9 cellular contexts compared by ENCODE assay signal in the genomic region with DNA sequence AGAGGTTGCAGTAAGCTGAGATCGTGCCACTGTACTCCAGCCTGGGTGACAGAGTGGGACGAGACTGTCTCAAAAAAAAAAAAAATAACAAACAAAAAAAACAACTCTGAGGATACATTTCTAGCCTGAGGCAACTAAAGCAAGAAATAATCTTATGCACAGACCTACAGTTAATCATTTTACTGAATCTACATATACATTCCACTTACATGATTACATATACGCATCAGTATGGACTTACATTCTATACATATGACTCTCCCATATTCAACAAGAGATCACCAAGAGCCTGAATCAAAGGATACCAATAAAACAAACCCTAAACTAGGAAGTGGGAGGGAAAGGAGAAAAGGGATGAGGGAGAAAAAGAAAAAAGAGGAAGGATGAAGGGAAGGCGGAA. TPM values are rescaled to one million over a fixed set of nuclear protein-coding genes. Genes with fewer than 3 reads are reported as not detected.
DNase-seq lines count a peak whose midpoint lies in the region; ATAC-seq, FAIRE-seq and TF ChIP-seq lines count a peak whose summit lies in the region.
"Had no signal": no experiment of that assay in that cellular context is flagged by ENCODE, and none has a peak within 500 bp of the region (broad histone marks: within the 10 kb centered on the region; RNA-seq: fewer than 3 reads in every experiment).

No MANE protein-coding gene starts in this region.

- 89% methylated on average over 4 of the region's 4 CpGs for WGBS in HepG2 (ENCODE audit: low lambda C conversion rate)
- 91% methylated on average over 2 of the region's 4 CpGs for WGBS in right lobe of liver (ENCODE audit: insufficient coverage, low coverage, low lambda C conversion rate, missing lambda C conversion rate)

- no peaks in the 10 kb centered on the region for H3K9me3 Mint-ChIP-seq in activated T-helper 1 cell treated with anti-CD3 and anti-CD28 coated beads, Interleukin-12 subunit alpha, Interleukin-12 subunit beta, Interleukin-2, Interleukin-4 antibody, amounts not matched to agents 30 ng/mL and 10 ng/mL and 1 ng/mL, durations not matched to agents 14 hours and 24 hours and 36 hours

- intact Hi-C loops in HepG2 (cut with micrococcal nuclease; ENCODE audit: unreplicated experiment) (loop anchor here (2.0 kb wide), 1 partner anchor 59 kb away; a partner anchor contains a TSS), right lobe of liver (cut with DNase I) (no loop called here)
- intact Hi-C loops in activated T-helper 1 cell treated with anti-CD3 and anti-CD28 coated beads, Interleukin-12 subunit alpha, Interleukin-12 subunit beta, Interleukin-2, Interleukin-4 antibody, amounts not matched to agents 30 ng/mL and 10 ng/mL and 1 ng/mL, durations not matched to agents 14 hours and 24 hours and 36 hours (cut with micrococcal nuclease) = loop anchor here (2.0 to 5.0 kb wide), 6 partner anchors 89 to 501 kb away; a partner anchor contains a TSS

- BruUV-seq in HepG2 (replicated peaks; lab: Mats Ljungman, UMichigan) = no TSS peak

- H3K4me3 Mint-ChIP-seq in activated T-helper 1 cell treated with anti-CD3 and anti-CD28 coated beads, Interleukin-12 subunit alpha, Interleukin-12 subunit beta, Interleukin-2, Interleukin-4 antibody, amounts not matched to agents 30 ng/mL and 10 ng/mL and 1 ng/mL, durations not matched to agents 14 hours and 24 hours and 36 hours = peak overlapping the region; percentile 95

- H4K20me1 ChIP-seq in HepG2 (ENCODE audit: insufficient read depth, low read length) = no peaks in the 10 kb centered on the region

- CTCF ChIA-PET in HepG2 (lab: Yijun Ruan, JAX; ENCODE audit: low intra/inter-chr PET ratio, low total read pairs) = no interaction called here

- H3K36me3 Mint-ChIP-seq in activated T-helper 1 cell treated with anti-CD3 and anti-CD28 coated beads, Interleukin-12 subunit alpha, Interleukin-12 subunit beta, Interleukin-2, Interleukin-4 antibody, amounts not matched to agents 30 ng/mL and 10 ng/mL and 1 ng/mL, durations not matched to agents 14 hours and 24 hours and 36 hours (ENCODE audit: low read depth) = peaks cover 30% of the 10 kb centered on the region

- H3K27ac ChIP-seq in HepG2 (ENCODE audit: extremely low read length, insufficient read depth, low read length) (peak overlapping the region; percentile 81), right lobe of liver (no peak overlapping the region), iPS-18a (ENCODE audit: low read length) (no peak overlapping the region), WERI-Rb-1 (no peak overlapping the region)

- no peaks in the 10 kb centered on the region for H3K27me3 Mint-ChIP-seq in activated T-helper 1 cell treated with anti-CD3 and anti-CD28 coated beads, Interleukin-12 subunit alpha, Interleukin-12 subunit beta, Interleukin-2, Interleukin-4 antibody, amounts not matched to agents 30 ng/mL and 10 ng/mL and 1 ng/mL, durations not matched to agents 14 hours and 24 hours and 36 hours (ENCODE audit: insufficient read depth)

- H3K4me3 ChIP-seq in HepG2 (replicated peaks in 1 of 3; ENCODE audit: insufficient read depth in 1 of 3, low read depth in 2 of 3, low read length in 3 of 3) (peak overlapping the region; percentile 72 to 84 (median 75); a peak in 4 of 6 replicates), right lobe of liver (peak overlapping the region in 1 of 3 donors; percentile 92), iPS-18a (ENCODE audit: low read length) (peak overlapping the region; percentile 94), WERI-Rb-1 (ENCODE audit: low read depth, low read length) (no peak overlapping the region)

- DNase-seq in HepG2 (ENCODE audit: low spot score) (no peak), right lobe of liver (no peak), WERI-Rb-1 (no peak), NCI-H187 treated with DMSO at 0.1 percent for 48 hours (lab: John Stamatoyannopoulos, UW) (no peak), NCI-H1048 (lab: John Stamatoyannopoulos, UW) (no peak)
- no peak for DNase-seq in activated T-helper 1 cell treated with anti-CD3 and anti-CD28 coated beads, Interleukin-12 subunit alpha, Interleukin-12 subunit beta, Interleukin-2, Interleukin-4 antibody, amounts not matched to agents 30 ng/mL and 10 ng/mL and 1 ng/mL, durations not matched to agents 14 hours and 24 hours and 36 hours (ENCODE audit: low spot score)
- DNase-seq: amniotic stem cell had no signal

- H3K9ac ChIP-seq in HepG2 (ENCODE audit: insufficient read depth, low read depth, low read length) = peak overlapping the region; percentile 92
- no peak overlapping the region for H3K9ac ChIP-seq in iPS-18a (ENCODE audit: low read length)

- H2AFZ ChIP-seq in HepG2 (ENCODE audit: low read length) = no peak overlapping the region

- no peak for TF ChIP-seq EP300 in HepG2 (IDR thresholded peaks at IDR 0.05; ENCODE audit: low read depth in 2 of 2, low read length in 2 of 2)
- TF ChIP-seq EP300 in HepG2 (CRISPR knock-in tag; IDR thresholded peaks at IDR 0.05; ENCODE audit: borderline replicate concordance) = no peak

- H3K27ac Mint-ChIP-seq in activated T-helper 1 cell treated with anti-CD3 and anti-CD28 coated beads, Interleukin-12 subunit alpha, Interleukin-12 subunit beta, Interleukin-2, Interleukin-4 antibody, amounts not matched to agents 30 ng/mL and 10 ng/mL and 1 ng/mL, durations not matched to agents 14 hours and 24 hours and 36 hours = peak overlapping the region; percentile 62

- POLR2A ChIA-PET in HepG2 (lab: Yijun Ruan, JAX) = interaction anchor here (1.5 to 4.6 kb wide), 8 partner anchors 9 to 61 kb away, joined by 6 to 37 read pairs (median 14); a partner anchor contains a TSS

- in situ Hi-C loops in HepG2 (cut with HindIII; ENCODE audit: extremely low pct_ligation_motif_present, low pct_unique_long_range_greater_than_20kb) = no loop called here

- peaks cover 41% of the 10 kb centered on the region for H3K4me1 Mint-ChIP-seq in activated T-helper 1 cell treated with anti-CD3 and anti-CD28 coated beads, Interleukin-12 subunit alpha, Interleukin-12 subunit beta, Interleukin-2, Interleukin-4 antibody, amounts not matched to agents 30 ng/mL and 10 ng/mL and 1 ng/mL, durations not matched to agents 14 hours and 24 hours and 36 hours (ENCODE audit: low read depth)

- ATAC-seq in HepG2 (no peak), right lobe of liver (no peak), HG03342 (IDR thresholded peaks at IDR 0.05; ENCODE audit: unreplicated experiment) (no peak)

- peak overlapping the region; percentile 99 for H3K4me2 ChIP-seq in HepG2 (ENCODE audit: low read depth, low read length)

- no peaks in the 10 kb centered on the region; a peak in 1 of 5 replicates for H3K27me3 ChIP-seq in HepG2 (ENCODE audit: control insufficient read depth in 1 of 2, insufficient read depth in 2 of 2, low read length in 2 of 2)
- H3K27me3 ChIP-seq in right lobe of liver = no peaks in the 10 kb centered on the region
- H3K27me3 ChIP-seq in iPS-18a (ENCODE audit: control insufficient read depth, insufficient read depth, low read length) = no peaks in the 10 kb centered on the region
- no peaks in the 10 kb centered on the region for H3K27me3 ChIP-seq in WERI-Rb-1 (ENCODE audit: insufficient read depth, low read depth, severe bottlenecking)

- no peak for FAIRE-seq in HepG2 (lab: Jason Lieb, UNC)

- H3K4me1 ChIP-seq in HepG2 (ENCODE audit: insufficient read depth, low read length) (peaks cover 50% of the 10 kb centered on the region), right lobe of liver (peaks cover 0 to 4% (median 2%) of the 10 kb centered on the region in 4 donors), iPS-18a (ENCODE audit: control insufficient read depth, low read depth, low read length) (peaks cover 3% of the 10 kb centered on the region)

- no peak for TF ChIP-seq RAD21 in HepG2 (CRISPR knock-in tag; IDR thresholded peaks at IDR 0.05)

- peaks cover 38% of the 10 kb centered on the region for H3K79me2 ChIP-seq in HepG2 (ENCODE audit: insufficient read depth, low read length)

- TF ChIP-seq POLR2A in HepG2 (IDR thresholded peaks at IDR 0.05; ENCODE audit: insufficient read depth in 1 of 2, low read depth in 2 of 2, low read length in 2 of 2) = no peak
- TF ChIP-seq POLR2A in right lobe of liver (IDR thresholded peaks at IDR 0.05) = no peak

- peaks cover 0 to 22% of the 10 kb centered on the region in 2 experiments; a peak in 2 of 5 replicates for H3K36me3 ChIP-seq in HepG2 (replicated peaks in 1 of 2; ENCODE audit: control insufficient read depth in 1 of 2, insufficient read depth in 2 of 2, low read length in 2 of 2)
- H3K36me3 ChIP-seq in right lobe of liver = peaks cover 0 to 3% (median 0%) of the 10 kb centered on the region in 4 donors
- H3K36me3 ChIP-seq in iPS-18a (ENCODE audit: control insufficient read depth, low read depth, low read length) = peaks cover 13% of the 10 kb centered on the region
- H3K36me3 ChIP-seq in WERI-Rb-1 = peaks cover 22% of the 10 kb centered on the region

- TF ChIP-seq CTCF in HepG2 (CRISPR knock-in tag; IDR thresholded peaks at IDR 0.05) = no peak
- no peak for TF ChIP-seq CTCF in right lobe of liver (IDR thresholded peaks at IDR 0.05)
- TF ChIP-seq CTCF in WERI-Rb-1 (IDR thresholded peaks at IDR 0.05; ENCODE audit: low read depth, low read length) = no peak

- H3K9me3 ChIP-seq in HepG2 (ENCODE audit: low read length) = no peaks in the 10 kb centered on the region
- H3K9me3 ChIP-seq in right lobe of liver = no peaks in the 10 kb centered on the region
- H3K9me3 ChIP-seq in iPS-18a (ENCODE audit: control insufficient read depth, low read depth, low read length) = no peaks in the 10 kb centered on the region
- no peaks in the 10 kb centered on the region for H3K9me3 ChIP-seq in WERI-Rb-1 (ENCODE audit: severe bottlenecking)

RNA-seq across cellular contexts. Expression of a gene that starts 1.1 kb away (rescaled TPM):
- total RNA-seq in HepG2 (2016; rRNA removed; fragmentation: Illumina TruSeq; extraction: Trizol) (50.0 and 88.0 TPM in 2 replicates), right lobe of liver (10 to 100 TPM; 22.0 to 38.0 (median 30.3) TPM)
- total RNA-seq in HepG2 (2016; cell fraction: cytosol; rRNA removed; fragmentation: Illumina TruSeq; extraction: Trizol; ENCODE audit: low read depth) = 27.9 and 37.5 TPM in 2 replicates
- 46.2 and 90.8 TPM in 2 replicates for total RNA-seq in HepG2 (2016; cell fraction: insoluble cytoplasmic fraction; rRNA removed; fragmentation: Illumina TruSeq; extraction: Trizol)
- 39.8 and 40.9 TPM in 2 replicates for total RNA-seq in HepG2 (2016; cell fraction: membrane; rRNA removed; fragmentation: Illumina TruSeq; extraction: Trizol)
- 81.9 and 98.4 TPM in 2 replicates for total RNA-seq in HepG2 (2016; cell fraction: nucleus; rRNA removed; fragmentation: Illumina TruSeq; extraction: Trizol)
- polyA plus RNA-seq in HepG2 (2011; rRNA removed) = 53.5 and 75.8 TPM in 2 replicates
- polyA plus RNA-seq in HepG2 (2011; cell fraction: cytosol; rRNA removed) = 34.9 and 52.4 TPM in 2 replicates
- polyA plus RNA-seq in HepG2 (2011; cell fraction: nucleus; rRNA removed) = 23.3 and 25.4 TPM in 2 replicates
- polyA plus RNA-seq in HepG2 (2012) = 33.9 and 48.4 TPM in 2 replicates
- 21.7 and 23.1 TPM in 2 replicates for polyA plus RNA-seq in HepG2 (2016; cell fraction: cytosol; fragmentation: Illumina TruSeq; extraction: Trizol; ENCODE audit: low read depth)
- 45.9 and 50.8 TPM in 2 replicates for polyA plus RNA-seq in HepG2 (2016; cell fraction: insoluble cytoplasmic fraction; fragmentation: Illumina TruSeq; extraction: Trizol; ENCODE audit: low read depth)
- 29.3 and 35.8 TPM in 2 replicates for polyA plus RNA-seq in HepG2 (2016; cell fraction: membrane; fragmentation: Illumina TruSeq; extraction: Trizol; ENCODE audit: low read depth)
- 116 and 123 TPM in 2 replicates for polyA plus RNA-seq in HepG2 (2016; cell fraction: nucleus; fragmentation: Illumina TruSeq; extraction: Trizol; ENCODE audit: insufficient read depth, low read depth)
- polyA minus RNA-seq in HepG2 (2011; rRNA and poly(A)+ RNA removed; ENCODE audit: low replicate concordance) = 65.9 and 176 TPM in 2 replicates
- 34.7 TPM in 2 replicates for polyA minus RNA-seq in HepG2 (2011; cell fraction: cytosol; rRNA and poly(A)+ RNA removed)
- 63.3 and 64.3 TPM in 2 replicates for polyA minus RNA-seq in HepG2 (2011; cell fraction: nucleus; rRNA and poly(A)+ RNA removed)
- total RNA-seq in activated T-helper 1 cell treated with anti-CD3 and anti-CD28 coated beads, Interleukin-12 subunit alpha, Interleukin-12 subunit beta, Interleukin-2, Interleukin-4 antibody, amounts not matched to agents 30 ng/mL and 10 ng/mL and 1 ng/mL, durations not matched to agents 14 hours and 24 hours and 36 hours = 57.9 and 74.2 TPM in 2 replicates

RNA-seq across cellular contexts. Expression of a gene that starts 50.1 kb away (rescaled TPM):
- 3.1 and 3.9 TPM in 2 replicates for total RNA-seq in HepG2 (2016; rRNA removed; fragmentation: Illumina TruSeq; extraction: Trizol)
- total RNA-seq in HepG2 (2016; cell fraction: cytosol; rRNA removed; fragmentation: Illumina TruSeq; extraction: Trizol; ENCODE audit: low read depth) = 0.97 and 1.3 TPM in 2 replicates
- total RNA-seq in HepG2 (2016; cell fraction: insoluble cytoplasmic fraction; rRNA removed; fragmentation: Illumina TruSeq; extraction: Trizol) = 3.3 and 4.3 TPM in 2 replicates
- total RNA-seq in HepG2 (2016; cell fraction: membrane; rRNA removed; fragmentation: Illumina TruSeq; extraction: Trizol) = 3.1 TPM in 2 replicates
- 1.3 and 1.6 TPM in 2 replicates for total RNA-seq in HepG2 (2016; cell fraction: nucleus; rRNA removed; fragmentation: Illumina TruSeq; extraction: Trizol)
- polyA plus RNA-seq in HepG2 (2011; rRNA removed) = 13.2 and 13.5 TPM in 2 replicates
- 11.0 and 13.8 TPM in 2 replicates for polyA plus RNA-seq in HepG2 (2011; cell fraction: cytosol; rRNA removed)
- 5.4 and 6.0 TPM in 2 replicates for polyA plus RNA-seq in HepG2 (2011; cell fraction: nucleus; rRNA removed)
- 6.6 and 9.3 TPM in 2 replicates for polyA plus RNA-seq in HepG2 (2012)
- 1.2 and 1.4 TPM in 2 replicates for polyA plus RNA-seq in HepG2 (2016; cell fraction: cytosol; fragmentation: Illumina TruSeq; extraction: Trizol; ENCODE audit: low read depth)
- polyA plus RNA-seq in HepG2 (2016; cell fraction: insoluble cytoplasmic fraction; fragmentation: Illumina TruSeq; extraction: Trizol; ENCODE audit: low read depth) = 4.8 and 5.3 TPM in 2 replicates
- polyA plus RNA-seq in HepG2 (2016; cell fraction: membrane; fragmentation: Illumina TruSeq; extraction: Trizol; ENCODE audit: low read depth) = 2.5 and 3.1 TPM in 2 replicates
- polyA plus RNA-seq in HepG2 (2016; cell fraction: nucleus; fragmentation: Illumina TruSeq; extraction: Trizol; ENCODE audit: insufficient read depth, low read depth) = 3.6 and 4.7 TPM in 2 replicates
- 14.8 and 38.3 TPM in 2 replicates for polyA minus RNA-seq in HepG2 (2011; rRNA and poly(A)+ RNA removed; ENCODE audit: low replicate concordance)
- polyA minus RNA-seq in HepG2 (2011; cell fraction: cytosol; rRNA and poly(A)+ RNA removed) = 8.7 and 11.6 TPM in 2 replicates
- polyA minus RNA-seq in HepG2 (2011; cell fraction: nucleus; rRNA and poly(A)+ RNA removed) = 5.3 and 6.6 TPM in 2 replicates
- total RNA-seq in right lobe of liver = 10 to 100 TPM in 5 of 6 experiments, 1 to 10 TPM in 1; 9.6 to 15.6 (median 11.9) TPM
- total RNA-seq in activated T-helper 1 cell treated with anti-CD3 and anti-CD28 coated beads, Interleukin-12 subunit alpha, Interleukin-12 subunit beta, Interleukin-2, Interleukin-4 antibody, amounts not matched to agents 30 ng/mL and 10 ng/mL and 1 ng/mL, durations not matched to agents 14 hours and 24 hours and 36 hours = 10.7 and 12.0 TPM in 2 replicates

RNA-seq across cellular contexts. Expression of a gene that starts 50.4 kb away (rescaled TPM):
- total RNA-seq in HepG2 (2016; rRNA removed; fragmentation: Illumina TruSeq; extraction: Trizol) (1.8 and 4.6 TPM in 2 replicates), right lobe of liver (10 to 100 TPM in 1 of 6 experiments, 1 to 10 TPM in 5; 5.3 to 10.1 (median 7.9) TPM)
- total RNA-seq in HepG2 (2016; cell fraction: cytosol; rRNA removed; fragmentation: Illumina TruSeq; extraction: Trizol; ENCODE audit: low read depth) = 0.71 and 0.88 TPM in 2 replicates
- 1.7 and 4.5 TPM in 2 replicates for total RNA-seq in HepG2 (2016; cell fraction: insoluble cytoplasmic fraction; rRNA removed; fragmentation: Illumina TruSeq; extraction: Trizol)
- total RNA-seq in HepG2 (2016; cell fraction: membrane; rRNA removed; fragmentation: Illumina TruSeq; extraction: Trizol) = 0.93 and 1.1 TPM in 2 replicates
- total RNA-seq in HepG2 (2016; cell fraction: nucleus; rRNA removed; fragmentation: Illumina TruSeq; extraction: Trizol) = 5.7 and 7.4 TPM in 2 replicates
- polyA plus RNA-seq in HepG2 (2011; rRNA removed) = 7.7 and 11.1 TPM in 2 replicates
- 4.0 and 5.2 TPM in 2 replicates for polyA plus RNA-seq in HepG2 (2011; cell fraction: cytosol; rRNA removed)
- 56.5 and 58.1 TPM in 2 replicates for polyA plus RNA-seq in HepG2 (2011; cell fraction: nucleus; rRNA removed)
- polyA plus RNA-seq in HepG2 (2012) = 4.1 and 5.5 TPM in 2 replicates
- polyA plus RNA-seq in HepG2 (2016; cell fraction: cytosol; fragmentation: Illumina TruSeq; extraction: Trizol; ENCODE audit: low read depth) = 0.20 and 0.27 TPM in 2 replicates
- polyA plus RNA-seq in HepG2 (2016; cell fraction: insoluble cytoplasmic fraction; fragmentation: Illumina TruSeq; extraction: Trizol; ENCODE audit: low read depth) = 1.4 and 2.7 TPM in 2 replicates
- polyA plus RNA-seq in HepG2 (2016; cell fraction: membrane; fragmentation: Illumina TruSeq; extraction: Trizol; ENCODE audit: low read depth) = 0.61 and 0.63 TPM in 2 replicates
- polyA plus RNA-seq in HepG2 (2016; cell fraction: nucleus; fragmentation: Illumina TruSeq; extraction: Trizol; ENCODE audit: insufficient read depth, low read depth) = 10.1 and 12.3 TPM in 2 replicates
- polyA minus RNA-seq in HepG2 (2011; rRNA and poly(A)+ RNA removed; ENCODE audit: low replicate concordance) = 5.1 and 12.7 TPM in 2 replicates
- 2.4 and 3.2 TPM in 2 replicates for polyA minus RNA-seq in HepG2 (2011; cell fraction: cytosol; rRNA and poly(A)+ RNA removed)
- 17.3 and 18.0 TPM in 2 replicates for polyA minus RNA-seq in HepG2 (2011; cell fraction: nucleus; rRNA and poly(A)+ RNA removed)
- total RNA-seq in activated T-helper 1 cell treated with anti-CD3 and anti-CD28 coated beads, Interleukin-12 subunit alpha, Interleukin-12 subunit beta, Interleukin-2, Interleukin-4 antibody, amounts not matched to agents 30 ng/mL and 10 ng/mL and 1 ng/mL, durations not matched to agents 14 hours and 24 hours and 36 hours = 11.8 and 14.0 TPM in 2 replicates

RNA-seq across cellular contexts. Expression of a gene that starts 58.6 kb away (rescaled TPM):
- total RNA-seq in HepG2 (2016; rRNA removed; fragmentation: Illumina TruSeq; extraction: Trizol) = 312 and 363 TPM in 2 replicates
- 93.1 and 138 TPM in 2 replicates for total RNA-seq in HepG2 (2016; cell fraction: cytosol; rRNA removed; fragmentation: Illumina TruSeq; extraction: Trizol; ENCODE audit: low read depth)
- total RNA-seq in HepG2 (2016; cell fraction: insoluble cytoplasmic fraction; rRNA removed; fragmentation: Illumina TruSeq; extraction: Trizol) = 330 and 377 TPM in 2 replicates
- total RNA-seq in HepG2 (2016; cell fraction: membrane; rRNA removed; fragmentation: Illumina TruSeq; extraction: Trizol) = 90.9 and 140 TPM in 2 replicates
- total RNA-seq in HepG2 (2016; cell fraction: nucleus; rRNA removed; fragmentation: Illumina TruSeq; extraction: Trizol) = 278 and 315 TPM in 2 replicates
- 220 and 256 TPM in 2 replicates for polyA plus RNA-seq in HepG2 (2011; rRNA removed)
- 307 and 524 TPM in 2 replicates for polyA plus RNA-seq in HepG2 (2011; cell fraction: cytosol; rRNA removed)
- polyA plus RNA-seq in HepG2 (2011; cell fraction: nucleus; rRNA removed) = 91.7 and 102 TPM in 2 replicates
- 411 and 581 TPM in 2 replicates for polyA plus RNA-seq in HepG2 (2012)
- 163 and 221 TPM in 2 replicates for polyA plus RNA-seq in HepG2 (2016; cell fraction: cytosol; fragmentation: Illumina TruSeq; extraction: Trizol; ENCODE audit: low read depth)
- 491 and 517 TPM in 2 replicates for polyA plus RNA-seq in HepG2 (2016; cell fraction: insoluble cytoplasmic fraction; fragmentation: Illumina TruSeq; extraction: Trizol; ENCODE audit: low read depth)
- polyA plus RNA-seq in HepG2 (2016; cell fraction: membrane; fragmentation: Illumina TruSeq; extraction: Trizol; ENCODE audit: low read depth) = 170 and 204 TPM in 2 replicates
- polyA plus RNA-seq in HepG2 (2016; cell fraction: nucleus; fragmentation: Illumina TruSeq; extraction: Trizol; ENCODE audit: insufficient read depth, low read depth) = 572 and 587 TPM in 2 replicates
- polyA minus RNA-seq in HepG2 (2011; rRNA and poly(A)+ RNA removed; ENCODE audit: low replicate concordance) = 103 and 165 TPM in 2 replicates
- polyA minus RNA-seq in HepG2 (2011; cell fraction: cytosol; rRNA and poly(A)+ RNA removed) = 108 and 131 TPM in 2 replicates
- 63.0 and 77.8 TPM in 2 replicates for polyA minus RNA-seq in HepG2 (2011; cell fraction: nucleus; rRNA and poly(A)+ RNA removed)
- 100 to 1,000 TPM; 105 to 265 (median 183) TPM for total RNA-seq in right lobe of liver
- total RNA-seq in activated T-helper 1 cell treated with anti-CD3 and anti-CD28 coated beads, Interleukin-12 subunit alpha, Interleukin-12 subunit beta, Interleukin-2, Interleukin-4 antibody, amounts not matched to agents 30 ng/mL and 10 ng/mL and 1 ng/mL, durations not matched to agents 14 hours and 24 hours and 36 hours = 208 and 220 TPM in 2 replicates

Comparison
In these comparisons a context has a peak if more than half of its experiments do, and no peak if none do; other contexts are left out.
1. intact Hi-C loops: an anchor here in HepG2 (2.0 kb wide) and activated T-helper 1 cell treated with anti-CD3 and anti-CD28 coated beads, Interleukin-12 subunit alpha, Interleukin-12 subunit beta, Interleukin-2, Interleukin-4 antibody, amounts not matched to agents 30 ng/mL and 10 ng/mL and 1 ng/mL, durations not matched to agents 14 hours and 24 hours and 36 hours (2.0 to 5.0 kb wide); none called in right lobe of liver.